Comparison of ENCODE assay signal across 21 cellular contexts in genomic region chr1:232979596-232979995, GRCh38.
"Had no signal": no experiment of that assay in that cellular context is flagged by ENCODE, and none has a peak within 500 bp of the region (broad histone marks: within the 10 kb centered on the region; RNA-seq: fewer than 3 reads in every experiment).

No MANE protein-coding gene starts in this region.

- H3K36me3 ChIP-seq: uterus had no signal

- H3K27ac Mint-ChIP-seq: stimulated activated naive CD8-positive, alpha-beta T cell treated with anti-CD3 and anti-CD28 coated beads, Interleukin-15, Interleukin-2, amounts not matched to agents 100 ng/mL and 50 ng/mL, for 24 hours had no signal

- DNase-seq: effector memory CD4-positive, alpha-beta T cell; heart right ventricle; hypothalamus; left ventricle myocardium inferior; lower lobe of right lung; mesendoderm; naive thymus-derived CD4-positive, alpha-beta T cell; posterior cingulate gyrus; small intestine; stimulated activated CD4-positive, alpha-beta T cell treated with anti-CD3 and anti-CD28 coated beads, Interleukin-4, amount 100 ng/mL, for 1 hour; stimulated activated CD8-positive, alpha-beta memory T cell treated with anti-CD3 and anti-CD28 coated beads, Interleukin-4, amount 100 ng/mL, for 48 hours; tibial artery; uterus had no signal

- FAIRE-seq: endometrium, frontal cortex, islet of Langerhans, small intestine had no signal

- H3K9me3 Mint-ChIP-seq: stimulated activated memory B cell treated with anti-CD40 and anti-IgM and Interleukin-4, amounts not matched to agents 10 μg/mL and 1 μg/mL and 100 μg/mL, for 72 hours; stimulated activated naive CD8-positive, alpha-beta T cell treated with anti-CD3 and anti-CD28 coated beads, Interleukin-15, Interleukin-2, amounts not matched to agents 100 ng/mL and 50 ng/mL, for 24 hours had no signal

- H3K4me3 ChIP-seq: heart right ventricle, left ventricle myocardium inferior, lower lobe of right lung, tibial artery, upper lobe of left lung, uterus had no signal

- H3K4me1 ChIP-seq: uterus had no signal

- H3K27me3 ChIP-seq: heart right ventricle, neutrophil, tibial artery, upper lobe of left lung, uterus had no signal

- H3K27me3 Mint-ChIP-seq: naive thymus-derived CD4-positive, alpha-beta T cell; stimulated activated memory B cell treated with anti-CD40 and anti-IgM and Interleukin-4, amounts not matched to agents 10 μg/mL and 1 μg/mL and 100 μg/mL, for 72 hours; stimulated activated naive CD8-positive, alpha-beta T cell treated with anti-CD3 and anti-CD28 coated beads, Interleukin-15, Interleukin-2, amounts not matched to agents 100 ng/mL and 50 ng/mL, for 24 hours had no signal

- ATAC-seq: esophagus mucosa; lower lobe of right lung; naive thymus-derived CD4-positive, alpha-beta T cell; stimulated activated memory B cell treated with anti-CD40 and anti-IgM and Interleukin-4, amounts not matched to agents 10 μg/mL and 1 μg/mL and 100 μg/mL, for 72 hours had no signal

- H3K4me3 Mint-ChIP-seq: stimulated activated memory B cell treated with anti-CD40 and anti-IgM and Interleukin-4, amounts not matched to agents 10 μg/mL and 1 μg/mL and 100 μg/mL, for 72 hours; stimulated activated naive CD8-positive, alpha-beta T cell treated with anti-CD3 and anti-CD28 coated beads, Interleukin-15, Interleukin-2, amounts not matched to agents 100 ng/mL and 50 ng/mL, for 24 hours had no signal

- H3K27ac ChIP-seq: heart right ventricle, left ventricle myocardium inferior, lower lobe of right lung, neutrophil, tibial artery, uterus had no signal

- H3K9me3 ChIP-seq: left ventricle myocardium inferior, lower lobe of right lung, neutrophil, tibial artery, upper lobe of left lung, uterus had no signal
